ENCODE assay signal across 19 cellular contexts in the genomic region with DNA sequence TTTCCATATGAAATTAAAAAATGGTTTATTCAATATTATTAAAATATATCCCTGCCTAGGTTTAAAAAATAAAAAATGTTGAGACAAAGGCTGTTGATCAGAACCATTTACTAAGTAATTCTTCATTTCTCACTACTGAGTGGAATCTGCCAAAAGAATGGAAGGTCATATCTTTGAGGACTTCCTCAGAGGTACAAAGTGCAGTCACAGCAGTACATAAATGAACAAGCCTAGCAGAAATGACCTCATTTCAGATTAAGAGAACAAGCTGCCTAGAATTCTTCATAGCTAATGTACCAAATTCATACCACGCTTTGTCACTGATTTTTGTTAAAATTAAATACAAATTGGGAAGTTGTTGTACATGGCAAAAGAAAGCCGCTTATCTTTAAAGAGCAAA.
"Had no signal": no experiment of that assay in that cellular context is flagged by ENCODE, and none has a peak within 500 bp of the region (broad histone marks: within the 10 kb centered on the region; RNA-seq: fewer than 3 reads in every experiment).

No MANE protein-coding gene starts in this region.

- H3K27me3 Mint-ChIP-seq: memory B cell; natural killer cell treated with Interleukin-12 subunit alpha and Interleukin-12 subunit beta and Interleukin-15 and Interleukin-18, amount 100 ng/mL, for 72 hours had no signal

- H3K4me1 Mint-ChIP-seq: memory B cell, neural progenitor cell had no signal

- DNase-seq: effector memory CD4-positive, alpha-beta T cell; gastrocnemius medialis; heart right ventricle; islet precursor cell; midbrain; nucleus accumbens; ovary; stimulated activated CD4-positive, alpha-beta T cell treated with anti-CD3 and anti-CD28 coated beads, Interleukin-2, amount 100 ng/mL, for 24 hours; stimulated activated naive CD4-positive, alpha-beta T cell; stomach; substantia nigra; transverse colon had no signal

- ATAC-seq: gastrocnemius medialis; heart right ventricle; natural killer cell treated with Interleukin-12 subunit alpha and Interleukin-12 subunit beta and Interleukin-15 and Interleukin-18, amount 100 ng/mL, for 72 hours had no signal

- H3K4me3 ChIP-seq: esophagus muscularis mucosa, gastrocnemius medialis, heart right ventricle, neural progenitor cell, ovary, right atrium auricular region, stomach, thoracic aorta, transverse colon had no signal

- H3K27me3 ChIP-seq: esophagus muscularis mucosa, gastrocnemius medialis, heart right ventricle, neural progenitor cell, ovary, right atrium auricular region, stomach, transverse colon had no signal

- H3K27ac Mint-ChIP-seq: memory B cell; natural killer cell treated with Interleukin-12 subunit alpha and Interleukin-12 subunit beta and Interleukin-15 and Interleukin-18, amount 100 ng/mL, for 72 hours; neural progenitor cell had no signal

- H3K36me3 Mint-ChIP-seq: memory B cell, neural progenitor cell had no signal

- H3K9ac ChIP-seq: neural progenitor cell had no signal

- H3K36me3 ChIP-seq: esophagus muscularis mucosa, gastrocnemius medialis, heart right ventricle, neural progenitor cell, ovary, right atrium auricular region, stomach, thoracic aorta, transverse colon had no signal

- H3K9me3 ChIP-seq: esophagus muscularis mucosa, gastrocnemius medialis, heart right ventricle, ovary, right atrium auricular region, stomach, thoracic aorta, transverse colon had no signal

- H3K27ac ChIP-seq: epithelial cell of prostate, esophagus muscularis mucosa, gastrocnemius medialis, heart right ventricle, neural progenitor cell, ovary, right atrium auricular region, stomach, thoracic aorta, transverse colon had no signal

- H3K4me1 ChIP-seq: esophagus muscularis mucosa, gastrocnemius medialis, heart right ventricle, neural progenitor cell, right atrium auricular region, stomach had no signal

- H3K4me3 Mint-ChIP-seq: memory B cell; natural killer cell treated with Interleukin-12 subunit alpha and Interleukin-12 subunit beta and Interleukin-15 and Interleukin-18, amount 100 ng/mL, for 72 hours; neural progenitor cell had no signal
